In genomic region chr2:72892506-72893173, GRCh38 we compare ENCODE assay signal across 8 cellular contexts. TPM values are rescaled to one million over a fixed set of nuclear protein-coding genes. Genes with fewer than 3 reads are reported as not detected.
DNase-seq lines count a peak whose midpoint lies in the region; ATAC-seq and TF ChIP-seq lines count a peak whose summit lies in the region.

No MANE protein-coding gene starts in this region.

- no peaks in the 10 kb centered on the region for H3K36me3 ChIP-seq in GM06990 (ENCODE audit: control insufficient read depth, insufficient read depth, low read length)
- H3K36me3 ChIP-seq in heart right ventricle = peaks cover 0 to 35% (median 0%) of the 10 kb centered on the region in 9 donors

- no peak overlapping the region for H3K27ac ChIP-seq in heart right ventricle

- no peaks in the 10 kb centered on the region for H3K27me3 ChIP-seq in GM06990 (replicated peaks; ENCODE audit: control insufficient read depth, insufficient read depth, low read length)
- peaks cover 0 to 34% (median 19%) of the 10 kb centered on the region in 7 donors for H3K27me3 ChIP-seq in heart right ventricle

- TF ChIP-seq CTCF in GM06990 (IDR thresholded peaks at IDR 0.05; ENCODE audit: insufficient read depth, low read length, poor library complexity, severe bottlenecking) = peak; percentile 90
- peak; percentile 60 to 81 (median 76) for TF ChIP-seq CTCF in heart right ventricle (IDR thresholded peaks at IDR 0.05)

- H3K4me1 ChIP-seq in heart right ventricle = peaks cover 12 to 53% (median 32%) of the 10 kb centered on the region in 9 donors

- WGBS in heart right ventricle, 2 donors = 10 to 22% methylated on average over 11 of the region's 11 CpGs

- H3K9me3 ChIP-seq in heart right ventricle = no peaks in the 10 kb centered on the region

- peaks cover 60% of the 10 kb centered on the region for H3K27me3 Mint-ChIP-seq in activated naive CD8-positive, alpha-beta T cell treated with anti-CD3 and anti-CD28 coated beads, Interleukin-2, amount 50 U/mL, for 24 hours

- H3K4me3 ChIP-seq in GM06990 (replicated peaks; ENCODE audit: low read depth, low read length) (no peak overlapping the region), heart right ventricle (no peak overlapping the region)

- H3K9me3 Mint-ChIP-seq in activated naive CD8-positive, alpha-beta T cell treated with anti-CD3 and anti-CD28 coated beads, Interleukin-2, amount 50 U/mL, for 24 hours = no peaks in the 10 kb centered on the region

- H3K4me1 Mint-ChIP-seq in activated naive CD8-positive, alpha-beta T cell treated with anti-CD3 and anti-CD28 coated beads, Interleukin-2, amount 50 U/mL, for 24 hours = peaks cover 6% of the 10 kb centered on the region

- in situ Hi-C loops in SK-MEL-5 (cut with HindIII; ENCODE audit: low pct_unique_long_range_greater_than_20kb, low sequenced_read_pairs) = no loop called here

- H3K4me3 Mint-ChIP-seq in activated naive CD8-positive, alpha-beta T cell treated with anti-CD3 and anti-CD28 coated beads, Interleukin-2, amount 50 U/mL, for 24 hours = no peak overlapping the region

- H3K36me3 Mint-ChIP-seq in activated naive CD8-positive, alpha-beta T cell treated with anti-CD3 and anti-CD28 coated beads, Interleukin-2, amount 50 U/mL, for 24 hours (ENCODE audit: low read depth) = peaks cover 4% of the 10 kb centered on the region

- DNase-seq in GM06990 (ENCODE audit: extremely low read depth, insufficient read length) (no peak), Kasumi-1 (lab: John Stamatoyannopoulos, UW) (peak; percentile 70 to 78), SK-MEL-5 (ENCODE audit: low read depth, low spot score) (peak; percentile 80), heart right ventricle (peak; percentile 57 to 67), putamen (ENCODE audit: low spot score) (peak; percentile 42), COLO829 (ENCODE audit: low spot score) (no peak)
- peak; percentile 61 for DNase-seq in activated naive CD8-positive, alpha-beta T cell treated with anti-CD3 and anti-CD28 coated beads, Interleukin-2, amount 50 U/mL, for 24 hours

- intact Hi-C loops in heart right ventricle (cut with DNase I) = loop anchor here (1.0 to 10.0 kb wide), 12 partner anchors 80 to 285 kb away; partner anchors contain the start of gene SFXN5 (in 4 of the 10)

- peak; percentile 53 for ATAC-seq in GM21786 (IDR thresholded peaks at IDR 0.05; ENCODE audit: unreplicated experiment)
- ATAC-seq in activated naive CD8-positive, alpha-beta T cell treated with anti-CD3 and anti-CD28 coated beads, Interleukin-2, amount 50 U/mL, for 24 hours = peak; percentile 76
- ATAC-seq in heart right ventricle = peak; percentile 67 to 89 (median 78)

- no peak overlapping the region for H3K27ac Mint-ChIP-seq in activated naive CD8-positive, alpha-beta T cell treated with anti-CD3 and anti-CD28 coated beads, Interleukin-2, amount 50 U/mL, for 24 hours

RNA-seq across cellular contexts. Expression of gene SPR, which starts 5.4 kb away (rescaled TPM):
- 191 and 200 TPM in 2 replicates for total RNA-seq in SK-MEL-5 (2014; rRNA removed; shearing (Covaris generic))
- 147 and 149 TPM in 2 replicates for polyA plus RNA-seq in SK-MEL-5 (2015; cell fraction: cytosol; rRNA removed)
- 21.2 and 25.9 TPM in 2 replicates for polyA plus RNA-seq in SK-MEL-5 (2015; cell fraction: nucleus; rRNA removed)
- 10 to 100 TPM; 31.4 to 55.4 (median 39.3) TPM for total RNA-seq in heart right ventricle
- 10 to 100 TPM; 24.0 to 44.2 TPM for polyA plus RNA-seq in heart right ventricle

RNA-seq across cellular contexts. Expression of gene EMX1, which starts 24.7 kb away (rescaled TPM):
- total RNA-seq in SK-MEL-5 (2014; rRNA removed; shearing (Covaris generic)) = not detected in 2 replicates
- polyA plus RNA-seq in SK-MEL-5 (2015; cell fraction: cytosol; rRNA removed) = 0.20 TPM in 1 of 2 replicates, not detected in the other
- polyA plus RNA-seq in SK-MEL-5 (2015; cell fraction: nucleus; rRNA removed) = not detected in 2 replicates
- not detected for total RNA-seq in heart right ventricle
- polyA plus RNA-seq in heart right ventricle = under 1 TPM; 0.01 to 0.07 TPM

Comparison
In these comparisons a context has a peak if more than half of its experiments do, and no peak if none do; other contexts are left out.
1. DNase-seq: peak in Kasumi-1 (2 of 2), SK-MEL-5 (single experiment), activated naive CD8-positive, alpha-beta T cell treated with anti-CD3 and anti-CD28 coated beads, Interleukin-2, amount 50 U/mL, for 24 hours (single experiment), heart right ventricle (2 of 2) and putamen (single experiment); none in GM06990 (single experiment) and COLO829 (single experiment).
2. Peak in every context shown above with its lines, with median percentiles within 50 percentile points of each other: ATAC-seq.